In the genomic region with DNA sequence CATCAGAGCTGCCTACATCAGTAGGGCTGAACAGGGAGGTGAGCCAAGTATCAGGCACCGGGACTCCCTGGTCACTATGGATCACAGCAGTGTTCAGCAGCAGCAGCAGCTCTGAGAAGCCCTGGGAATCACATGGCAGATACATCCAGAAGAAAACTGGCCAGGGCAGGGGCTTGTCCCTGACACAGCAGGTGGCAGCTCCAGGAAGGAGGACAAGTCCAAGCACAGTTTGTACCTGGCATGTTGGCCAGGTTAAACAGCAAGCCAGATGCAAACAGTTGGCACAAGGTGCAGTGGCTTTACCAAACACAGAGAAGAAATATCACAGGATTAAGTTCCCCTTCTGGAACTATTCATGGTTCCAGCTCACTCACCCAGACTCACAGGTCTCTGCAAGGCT, we compare ENCODE assay signal across 22 cellular contexts.
DNase-seq lines count a peak whose midpoint lies in the region; ATAC-seq and TF ChIP-seq lines count a peak whose summit lies in the region.
"Had no signal": no experiment of that assay in that cellular context is flagged by ENCODE, and none has a peak within 500 bp of the region (broad histone marks: within the 10 kb centered on the region; RNA-seq: fewer than 3 reads in every experiment).

No MANE protein-coding gene starts in this region.

- no peaks in the 10 kb centered on the region for H3K9me2 ChIP-seq in GM23338 (ENCODE audit: insufficient read depth)

- H3K9me3 ChIP-seq in ascending aorta (no peaks in the 10 kb centered on the region), tibial artery (no peaks in the 10 kb centered on the region)
- H3K9me3 ChIP-seq: adrenal gland, BLaER1, testis had no signal

- H3K4me2 ChIP-seq in GM23338, result no peak overlapping the region
- H3K4me2 ChIP-seq: BLaER1, neural progenitor cell, smooth muscle cell had no signal

- H3K27me3 ChIP-seq in ascending aorta, result no peaks in the 10 kb centered on the region
- no peaks in the 10 kb centered on the region for H3K27me3 ChIP-seq in tibial artery
- no peaks in the 10 kb centered on the region for H3K27me3 ChIP-seq in GM23338 (ENCODE audit: insufficient read depth)
- H3K27me3 ChIP-seq: adrenal gland, BLaER1, neural progenitor cell, testis had no signal

- TF ChIP-seq CTCF in ascending aorta (IDR thresholded peaks at IDR 0.05) (no peak), tibial artery (IDR thresholded peaks at IDR 0.05) (no peak), GM23338 (conservative IDR thresholded peaks at IDR 0.05; ENCODE audit: low read depth in 2 of 2) (no peak)

- no peaks in the 10 kb centered on the region for H3K36me3 Mint-ChIP-seq in GM23338 (ENCODE audit: low read depth)
- H3K36me3 Mint-ChIP-seq: neural progenitor cell; stimulated activated memory B cell treated with anti-CD40 and anti-IgM and Interleukin-4, amounts not matched to agents 10 μg/mL and 1 μg/mL and 100 μg/mL, for 72 hours had no signal

- no peak for ATAC-seq in GM23338
- ATAC-seq: Right ventricle myocardium inferior; stimulated activated memory B cell treated with anti-CD40 and anti-IgM and Interleukin-4, amounts not matched to agents 10 μg/mL and 1 μg/mL and 100 μg/mL, for 72 hours had no signal

- H3F3A ChIP-seq in GM23338 (replicated peaks; ENCODE audit: low read depth), result no peaks in the 10 kb centered on the region

- H3K79me2 ChIP-seq in GM23338 (replicated peaks; ENCODE audit: insufficient read depth), result no peaks in the 10 kb centered on the region

- H2AFZ ChIP-seq in GM23338, result no peak overlapping the region
- H2AFZ ChIP-seq: neural progenitor cell had no signal

- H3K4me3 Mint-ChIP-seq in GM23338, result no peak overlapping the region
- H3K4me3 Mint-ChIP-seq: activated CD4-positive, alpha-beta memory T cell treated with anti-CD3 and anti-CD28 coated beads, Interleukin-2, amount 10 ng/mL, durations not matched to agents 7 days and 5 days; neural progenitor cell; stimulated activated memory B cell treated with anti-CD40 and anti-IgM and Interleukin-4, amounts not matched to agents 10 μg/mL and 1 μg/mL and 100 μg/mL, for 72 hours had no signal

- H3K27ac Mint-ChIP-seq in GM23338, result no peak overlapping the region
- H3K27ac Mint-ChIP-seq: activated CD4-positive, alpha-beta memory T cell treated with anti-CD3 and anti-CD28 coated beads, Interleukin-2, amount 10 ng/mL, durations not matched to agents 7 days and 5 days; neural progenitor cell; stimulated activated memory B cell treated with anti-CD40 and anti-IgM and Interleukin-4, amounts not matched to agents 10 μg/mL and 1 μg/mL and 100 μg/mL, for 72 hours had no signal

- DNase-seq in NCI-H446 treated with DMSO at 0.1 percent for 48 hours (lab: John Stamatoyannopoulos, UW) (peak; percentile 3), NCI-H446 (lab: John Stamatoyannopoulos, UW) (no peak), ascending aorta (ENCODE audit: low spot score in 2 of 2) (no peak), medulla oblongata (ENCODE audit: extremely low spot score) (peak; percentile 17), tibial artery (peak in 1 of 2 donors; percentile 67), D341Med (ENCODE audit: low spot score) (no peak), GM23338 (ENCODE audit: low spot score) (no peak), kidney tubule cell (ENCODE audit: low spot score) (no peak)
- DNase-seq: activated CD4-positive, alpha-beta memory T cell treated with anti-CD3 and anti-CD28 coated beads, Interleukin-2, amount 10 ng/mL, durations not matched to agents 7 days and 5 days; activated T-cell treated with anti-CD3 and anti-CD28 coated beads for 4 hours; adrenal gland; cortex of kidney; head of caudate nucleus; NCI-H1105 treated with DMSO at 0.1 percent for 48 hours; NCI-H2107; NCI-H526 treated with DMSO at 0.1 percent for 48 hours; testis had no signal

- intact Hi-C loops in ascending aorta (cut with DNase I) (loop anchor here (5.0 kb wide), 1 partner anchor 66 kb away; no protein-coding TSS in a partner anchor), tibial artery (cut with DNase I; ENCODE audit: low total_unique reads) (no loop called here)

- no peaks in the 10 kb centered on the region for H3K36me3 ChIP-seq in ascending aorta
- H3K36me3 ChIP-seq in tibial artery, result no peaks in the 10 kb centered on the region
- H3K36me3 ChIP-seq in GM23338 (ENCODE audit: insufficient read depth), result no peaks in the 10 kb centered on the region
- H3K36me3 ChIP-seq: adrenal gland, BLaER1, neural progenitor cell had no signal

- H3K9me3 Mint-ChIP-seq in GM23338, result no peaks in the 10 kb centered on the region
- H3K9me3 Mint-ChIP-seq: activated CD4-positive, alpha-beta memory T cell treated with anti-CD3 and anti-CD28 coated beads, Interleukin-2, amount 10 ng/mL, durations not matched to agents 7 days and 5 days; stimulated activated memory B cell treated with anti-CD40 and anti-IgM and Interleukin-4, amounts not matched to agents 10 μg/mL and 1 μg/mL and 100 μg/mL, for 72 hours had no signal

- H3K4me3 ChIP-seq in ascending aorta, result no peak overlapping the region
- no peak overlapping the region for H3K4me3 ChIP-seq in tibial artery
- H3K4me3 ChIP-seq in GM23338, result no peak overlapping the region
- H3K4me3 ChIP-seq: adrenal gland, BLaER1, neural progenitor cell, smooth muscle cell, testis had no signal

- H3K4me1 Mint-ChIP-seq in GM23338, result peaks cover 16% of the 10 kb centered on the region
- H3K4me1 Mint-ChIP-seq: activated CD4-positive, alpha-beta memory T cell treated with anti-CD3 and anti-CD28 coated beads, Interleukin-2, amount 10 ng/mL, durations not matched to agents 7 days and 5 days had no signal

- H3K27ac ChIP-seq in ascending aorta (peak overlapping the region; percentile 5 to 10), tibial artery (peak overlapping the region; percentile 14 to 46), GM23338 (ENCODE audit: low read depth) (no peak overlapping the region)
- H3K27ac ChIP-seq: adrenal gland, BLaER1, neural progenitor cell, testis had no signal

- H3K4me1 ChIP-seq in ascending aorta (peaks cover 9 to 47% of the 10 kb centered on the region in 2 donors), tibial artery (peaks cover 0 to 75% (median 32%) of the 10 kb centered on the region in 4 donors), GM23338 (ENCODE audit: insufficient read depth) (no peaks in the 10 kb centered on the region)

- H3K27me3 Mint-ChIP-seq in GM23338 (ENCODE audit: insufficient read depth, low read depth, poor library complexity), result peaks cover 9% of the 10 kb centered on the region
- H3K27me3 Mint-ChIP-seq: activated CD4-positive, alpha-beta memory T cell treated with anti-CD3 and anti-CD28 coated beads, Interleukin-2, amount 10 ng/mL, durations not matched to agents 7 days and 5 days had no signal

- H4K20me1 ChIP-seq in GM23338 (replicated peaks; ENCODE audit: insufficient read depth), result no peaks in the 10 kb centered on the region
- H4K20me1 ChIP-seq: BLaER1 had no signal

TF ChIP-seq in GM23338, 12 proteins besides CTCF, POLR2A, EP300 and RAD21:
- TF ChIP-seq EZH2phosphoT487 (IDR thresholded peaks at IDR 0.05; ENCODE audit: unreplicated experiment), result no peak
- TF ChIP-seq, protein P1, sequence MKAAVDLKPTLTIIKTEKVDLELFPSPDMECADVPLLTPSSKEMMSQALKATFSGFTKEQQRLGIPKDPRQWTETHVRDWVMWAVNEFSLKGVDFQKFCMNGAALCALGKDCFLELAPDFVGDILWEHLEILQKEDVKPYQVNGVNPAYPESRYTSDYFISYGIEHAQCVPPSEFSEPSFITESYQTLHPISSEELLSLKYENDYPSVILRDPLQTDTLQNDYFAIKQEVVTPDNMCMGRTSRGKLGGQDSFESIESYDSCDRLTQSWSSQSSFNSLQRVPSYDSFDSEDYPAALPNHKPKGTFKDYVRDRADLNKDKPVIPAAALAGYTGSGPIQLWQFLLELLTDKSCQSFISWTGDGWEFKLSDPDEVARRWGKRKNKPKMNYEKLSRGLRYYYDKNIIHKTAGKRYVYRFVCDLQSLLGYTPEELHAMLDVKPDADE (IDR thresholded peaks at IDR 0.05), result no peak

Comparison
In these comparisons a context has a peak if more than half of its experiments do, and no peak if none do; other contexts are left out.
1. DNase-seq: peak in NCI-H446 treated with DMSO at 0.1 percent for 48 hours (single experiment) and medulla oblongata (single experiment); none in NCI-H446 (0 of 2), ascending aorta (0 of 2), D341Med (single experiment), GM23338 (single experiment) and kidney tubule cell (single experiment).